ENCODE assay signal across 8 cellular contexts in genomic region chr12:96033549-96034389, GRCh38.
DNase-seq lines count a peak whose midpoint lies in the region; ATAC-seq and TF ChIP-seq lines count a peak whose summit lies in the region.
"Had no signal": no experiment of that assay in that cellular context is flagged by ENCODE, and none has a peak within 500 bp of the region (broad histone marks: within the 10 kb centered on the region; RNA-seq: fewer than 3 reads in every experiment).

No MANE protein-coding gene starts in this region.

- peak overlapping the region; percentile 100 for H3K4me3 ChIP-seq in HL-60 (replicated peaks; ENCODE audit: insufficient read depth, low read length)
- H3K4me3 ChIP-seq in WI38 (ENCODE audit: low read depth, low read length), result peak overlapping the region; percentile 87; the same call in 1 of the 2 replicates
- peak overlapping the region; percentile 99 for H3K4me3 ChIP-seq in iPS-11a (ENCODE audit: low read depth, low read length)

- no peaks in the 10 kb centered on the region for H3K27me3 ChIP-seq in HL-60 (ENCODE audit: insufficient read depth, poor library complexity, severe bottlenecking)

- no peaks in the 10 kb centered on the region for H3K9me3 Mint-ChIP-seq in stimulated activated memory B cell treated with anti-CD40 and anti-IgM and Interleukin-4, amounts not matched to agents 10 μg/mL and 1 μg/mL and 100 μg/mL, for 72 hours

- H3K27ac ChIP-seq in HL-60 (replicated peaks), result no peak overlapping the region

- H3K27me3 Mint-ChIP-seq in stimulated activated memory B cell treated with anti-CD40 and anti-IgM and Interleukin-4, amounts not matched to agents 10 μg/mL and 1 μg/mL and 100 μg/mL, for 72 hours, result no peaks in the 10 kb centered on the region

- no peak for DNase-seq in HL-60 (ENCODE audit: low read depth in 1 of 2, low spot score in 1 of 2)
- no peak for DNase-seq in T-helper 1 cell
- DNase-seq in NCI-H2196 (lab: John Stamatoyannopoulos, UW; ENCODE audit: unreplicated experiment), result no peak
- DNase-seq in hepatic stellate cell (ENCODE audit: low spot score), result no peak
- DNase-seq: activated T-cell treated with anti-CD3 and anti-CD28 coated beads, Interleukin-2, amount 50 U/mL, for 1 hour had no signal

- H3K4me3 Mint-ChIP-seq in stimulated activated memory B cell treated with anti-CD40 and anti-IgM and Interleukin-4, amounts not matched to agents 10 μg/mL and 1 μg/mL and 100 μg/mL, for 72 hours, result peak overlapping the region; percentile 42

- H3K36me3 Mint-ChIP-seq in stimulated activated memory B cell treated with anti-CD40 and anti-IgM and Interleukin-4, amounts not matched to agents 10 μg/mL and 1 μg/mL and 100 μg/mL, for 72 hours, result peaks cover 11% of the 10 kb centered on the region

- TF ChIP-seq CTCF in HL-60 (IDR thresholded peaks at IDR 0.05; ENCODE audit: insufficient read depth, low read length), result no peak
- TF ChIP-seq CTCF in WI38 (IDR thresholded peaks at IDR 0.05; ENCODE audit: low read depth, low read length), result no peak

- no peak for ATAC-seq in stimulated activated memory B cell treated with anti-CD40 and anti-IgM and Interleukin-4, amounts not matched to agents 10 μg/mL and 1 μg/mL and 100 μg/mL, for 72 hours

- peaks cover 24% of the 10 kb centered on the region for H3K4me1 Mint-ChIP-seq in stimulated activated memory B cell treated with anti-CD40 and anti-IgM and Interleukin-4, amounts not matched to agents 10 μg/mL and 1 μg/mL and 100 μg/mL, for 72 hours

- H3K27ac Mint-ChIP-seq in stimulated activated memory B cell treated with anti-CD40 and anti-IgM and Interleukin-4, amounts not matched to agents 10 μg/mL and 1 μg/mL and 100 μg/mL, for 72 hours, result no peak overlapping the region
